In the genomic region with DNA sequence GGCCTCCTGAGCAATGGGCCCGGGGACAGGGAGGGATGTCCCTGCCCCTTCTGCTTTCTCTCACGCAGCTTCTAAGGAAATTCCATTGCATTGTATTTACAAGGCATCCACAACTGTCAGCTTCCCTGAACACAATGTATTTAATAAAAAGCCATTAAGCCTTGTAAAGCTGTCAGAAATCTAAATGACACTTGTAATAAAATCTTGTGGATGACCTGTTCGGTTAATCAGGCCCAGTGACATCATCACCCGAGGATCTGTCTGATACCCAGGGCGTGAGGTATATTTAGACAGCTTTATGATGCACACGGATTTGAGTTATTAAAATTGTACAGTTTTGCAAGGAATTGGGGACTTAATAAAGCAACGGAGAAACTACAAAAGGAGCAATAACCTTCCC, we compare ENCODE assay signal across 32 cellular contexts.
"Had no signal": no experiment of that assay in that cellular context is flagged by ENCODE, and none has a peak within 500 bp of the region (broad histone marks: within the 10 kb centered on the region; RNA-seq: fewer than 3 reads in every experiment).

No MANE protein-coding gene starts in this region.

- ATAC-seq: activated CD8-positive, alpha-beta T cell treated with anti-CD3 and anti-CD28 coated beads for 36 hours; PC-3 had no signal

- H3K27ac Mint-ChIP-seq: activated CD4-positive, alpha-beta T cell treated with anti-CD3 and anti-CD28 coated beads, Interleukin-2, amount 10 ng/mL, durations not matched to agents 24 days and 14 days; activated CD8-positive, alpha-beta T cell treated with anti-CD3 and anti-CD28 coated beads for 36 hours; activated naive CD4-positive, alpha-beta T cell treated with anti-CD3 and anti-CD28 coated beads, Interleukin-2, amount 50 U/mL, for 24 hours; activated naive CD8-positive, alpha-beta T cell treated with anti-CD3 and anti-CD28 coated beads, Interleukin-2, amount 10 ng/mL, durations not matched to agents 7 days and 5 days; activated T-cell treated with anti-CD3 and anti-CD28 coated beads, Interleukin-2, amount 50 U/mL, for 24 hours; activated T-helper 2 cell treated with anti-CD3 and anti-CD28 coated beads, Interferon-gamma antibody, Interleukin-2, Interleukin-4, amounts not matched to agents 10 μg/mL and 5 μg/mL and 100 μg/mL, durations not matched to agents 14 hours and 24 hours and 36 hours; T-helper 1 cell treated with Interleukin-12 subunit alpha and Interleukin-12 subunit beta and Interleukin-4 antibody, amounts not matched to agents 30 μg/mL and 1 μg/mL, for 36 hours; T-helper 2 cell treated with Interferon-gamma antibody and Interleukin-4, amounts not matched to agents 5 μg/mL and 100 μg/mL, for 36 hours had no signal

- H3K9me3 ChIP-seq: ascending aorta, Peyer's patch, SJSA1, SK-N-SH had no signal

- H3K4me1 Mint-ChIP-seq: activated CD4-positive, alpha-beta T cell treated with anti-CD3 and anti-CD28 coated beads, Interleukin-2, amount 10 ng/mL, durations not matched to agents 24 days and 14 days; activated naive CD4-positive, alpha-beta T cell treated with anti-CD3 and anti-CD28 coated beads, Interleukin-2, amount 50 U/mL, for 24 hours; activated naive CD8-positive, alpha-beta T cell treated with anti-CD3 and anti-CD28 coated beads, Interleukin-2, amount 10 ng/mL, durations not matched to agents 7 days and 5 days had no signal

- H3K4me2 ChIP-seq: SK-N-SH had no signal

- H3K27me3 Mint-ChIP-seq: activated CD8-positive, alpha-beta T cell treated with anti-CD3 and anti-CD28 coated beads for 36 hours; activated naive CD4-positive, alpha-beta T cell treated with anti-CD3 and anti-CD28 coated beads, Interleukin-2, amount 50 U/mL, for 24 hours; activated T-cell treated with anti-CD3 and anti-CD28 coated beads, Interleukin-2, amount 50 U/mL, for 24 hours had no signal

- FAIRE-seq: TTC549 had no signal

- H3K9ac ChIP-seq: SK-N-SH had no signal

- H3K4me1 ChIP-seq: ascending aorta, Peyer's patch, SJSA1 had no signal

- H3K27ac ChIP-seq: ascending aorta, cardiac muscle cell, Peyer's patch, SJSA1 had no signal

- H3K36me3 Mint-ChIP-seq: activated naive CD4-positive, alpha-beta T cell treated with anti-CD3 and anti-CD28 coated beads, Interleukin-2, amount 50 U/mL, for 24 hours; activated naive CD8-positive, alpha-beta T cell treated with anti-CD3 and anti-CD28 coated beads, Interleukin-2, amount 10 ng/mL, durations not matched to agents 7 days and 5 days had no signal

- H3K9me3 Mint-ChIP-seq: activated CD4-positive, alpha-beta T cell treated with anti-CD3 and anti-CD28 coated beads, Interleukin-2, amount 10 ng/mL, durations not matched to agents 24 days and 14 days; activated CD8-positive, alpha-beta T cell treated with anti-CD3 and anti-CD28 coated beads for 36 hours; activated naive CD4-positive, alpha-beta T cell treated with anti-CD3 and anti-CD28 coated beads, Interleukin-2, amount 50 U/mL, for 24 hours; activated naive CD8-positive, alpha-beta T cell treated with anti-CD3 and anti-CD28 coated beads, Interleukin-2, amount 10 ng/mL, durations not matched to agents 7 days and 5 days; activated T-cell treated with anti-CD3 and anti-CD28 coated beads, Interleukin-2, amount 50 U/mL, for 24 hours; activated T-helper 2 cell treated with anti-CD3 and anti-CD28 coated beads, Interferon-gamma antibody, Interleukin-2, Interleukin-4, amounts not matched to agents 10 μg/mL and 5 μg/mL and 100 μg/mL, durations not matched to agents 14 hours and 24 hours and 36 hours; T-helper 1 cell treated with Interleukin-12 subunit alpha and Interleukin-12 subunit beta and Interleukin-4 antibody, amounts not matched to agents 30 μg/mL and 1 μg/mL, for 36 hours; T-helper 2 cell treated with Interferon-gamma antibody and Interleukin-4, amounts not matched to agents 5 μg/mL and 100 μg/mL, for 36 hours had no signal

- H3K27me3 ChIP-seq: ascending aorta, Peyer's patch, SJSA1 had no signal

- H3K4me3 ChIP-seq: ascending aorta, cardiac muscle cell, Peyer's patch, SJSA1 had no signal

- H3K4me3 Mint-ChIP-seq: activated CD4-positive, alpha-beta T cell treated with anti-CD3 and anti-CD28 coated beads, Interleukin-2, amount 10 ng/mL, durations not matched to agents 24 days and 14 days; activated CD8-positive, alpha-beta T cell treated with anti-CD3 and anti-CD28 coated beads for 36 hours; activated naive CD4-positive, alpha-beta T cell treated with anti-CD3 and anti-CD28 coated beads, Interleukin-2, amount 50 U/mL, for 24 hours; activated naive CD8-positive, alpha-beta T cell treated with anti-CD3 and anti-CD28 coated beads, Interleukin-2, amount 10 ng/mL, durations not matched to agents 7 days and 5 days; activated T-cell treated with anti-CD3 and anti-CD28 coated beads, Interleukin-2, amount 50 U/mL, for 24 hours; T-helper 1 cell treated with Interleukin-12 subunit alpha and Interleukin-12 subunit beta and Interleukin-4 antibody, amounts not matched to agents 30 μg/mL and 1 μg/mL, for 36 hours; T-helper 2 cell treated with Interferon-gamma antibody and Interleukin-4, amounts not matched to agents 5 μg/mL and 100 μg/mL, for 36 hours had no signal

- H3K36me3 ChIP-seq: ascending aorta, cardiac muscle cell, Peyer's patch, SJSA1 had no signal

- DNase-seq: activated CD4-positive, alpha-beta T cell treated with anti-CD3 and anti-CD28 coated beads, Interleukin-2, amount 10 ng/mL, durations not matched to agents 24 days and 14 days; activated CD4-positive, alpha-beta T cell treated with anti-CD3 and anti-CD28 coated beads, Interleukin-2, amount 50 U/mL, for 4 hours; activated CD8-positive, alpha-beta T cell treated with anti-CD3 and anti-CD28 coated beads for 36 hours; activated gamma-delta T cell; activated naive CD4-positive, alpha-beta T cell treated with Interleukin-2 at 50 U/mL for 16 hours; activated naive CD8-positive, alpha-beta T cell treated with anti-CD3 and anti-CD28 coated beads, Interleukin-2, amount 10 ng/mL, durations not matched to agents 7 days and 5 days; activated T-cell treated with anti-CD3 and anti-CD28 coated beads, Interleukin-2, amount 50 U/mL, for 24 hours; amygdala; Kasumi-1; MM.1S; MV-4-11; NCI-H1092; NCI-H1436 treated with DMSO at 0.1 percent for 48 hours; NCI-H1694 treated with DMSO at 0.1 percent for 48 hours; NCI-H2029; NCI-H345; NCI-H524 treated with DMSO at 0.1 percent for 48 hours; NCI-H748 treated with DMSO at 0.1 percent for 48 hours; NK-92 treated with Interleukin-12 subunit alpha and Interleukin-12 subunit beta, amount 100 ng/mL, for 24 hours; PC-3; RPMI8226; SHP77 treated with DMSO at 0.1 percent for 48 hours; SK-N-SH had no signal
